1 cellular context compared by ENCODE assay signal in genomic region chr3:195762249-195762585, GRCh38.
TF ChIP-seq lines count a peak whose summit lies in the region.

No MANE protein-coding gene starts in this region.

TF ChIP-seq in SK-N-SH treated with all-trans-retinoic acid at 6 μM for 48 hours, 23 proteins besides CTCF, POLR2A, EP300 and RAD21 (continued from another document):
- no peak for TF ChIP-seq POU6F1 (CRISPR knock-in tag; IDR thresholded peaks at IDR 0.05; ENCODE audit: borderline replicate concordance, low read depth)
- TF ChIP-seq ISL1 (CRISPR knock-in tag; IDR thresholded peaks at IDR 0.05) = no peak
- TF ChIP-seq RARB (CRISPR knock-in tag; IDR thresholded peaks at IDR 0.05) = no peak
- no peak for TF ChIP-seq ZNF70 (CRISPR knock-in tag; IDR thresholded peaks at IDR 0.05)
- TF ChIP-seq SNAI2 (CRISPR knock-in tag; IDR thresholded peaks at IDR 0.05) = no peak
- no peak for TF ChIP-seq ESRRG (CRISPR knock-in tag; IDR thresholded peaks at IDR 0.05)
- TF ChIP-seq CSDC2 (CRISPR knock-in tag; IDR thresholded peaks at IDR 0.05) = no peak
- no peak for TF ChIP-seq TOX (CRISPR knock-in tag; IDR thresholded peaks at IDR 0.05; ENCODE audit: borderline replicate concordance)
- TF ChIP-seq ZFP30 (CRISPR knock-in tag; IDR thresholded peaks at IDR 0.05) = no peak
- TF ChIP-seq TCF4 (CRISPR knock-in tag; IDR thresholded peaks at IDR 0.05; ENCODE audit: borderline replicate concordance) = no peak
